9 cellular contexts compared by ENCODE assay signal in the genomic region with DNA sequence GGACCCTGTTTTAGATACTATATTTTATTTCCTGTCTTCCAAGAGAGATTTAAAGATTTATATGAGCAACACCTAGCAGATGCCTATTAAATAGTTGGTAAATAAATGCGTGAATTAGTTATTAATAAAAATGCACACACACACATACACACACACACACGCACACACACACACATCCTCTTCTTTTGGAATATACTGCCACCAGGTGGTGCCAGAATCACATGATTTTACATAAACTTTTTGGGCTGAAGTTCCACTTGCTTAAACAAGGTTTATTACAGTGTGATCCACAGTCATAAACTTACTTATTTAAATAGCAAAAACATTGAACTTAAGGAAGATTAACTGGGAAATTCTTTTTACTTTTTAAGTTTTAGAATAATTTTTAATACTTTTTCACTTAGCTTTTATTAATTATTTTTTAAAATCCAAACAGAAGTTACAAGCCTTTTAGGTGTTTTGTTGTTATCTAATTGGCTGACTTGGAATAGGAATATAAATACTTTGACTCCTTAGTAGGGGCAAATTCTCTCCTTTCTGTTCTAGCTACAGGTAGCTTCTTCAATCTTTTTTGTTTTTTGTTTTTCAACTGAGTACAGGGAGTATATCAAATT. TPM values are rescaled to one million over a fixed set of nuclear protein-coding genes. Genes with fewer than 3 reads are reported as not detected.
DNase-seq lines count a peak whose midpoint lies in the region; ATAC-seq, FAIRE-seq and TF ChIP-seq lines count a peak whose summit lies in the region.
"Had no signal": no experiment of that assay in that cellular context is flagged by ENCODE, and none has a peak within 500 bp of the region (broad histone marks: within the 10 kb centered on the region; RNA-seq: fewer than 3 reads in every experiment).

No MANE protein-coding gene starts in this region.

- FAIRE-seq in HTR-8/SVneo (lab: Jason Lieb, UNC), result peak; percentile 96
- peak; percentile 83 for FAIRE-seq in islet of Langerhans (lab: Jason Lieb, UNC)

- H2AFZ ChIP-seq in PC-9, result no peak overlapping the region

- no peaks in the 10 kb centered on the region for H3F3A ChIP-seq in PC-9 (ENCODE audit: insufficient read depth, low read depth)

- peaks cover 0 to 11% of the 10 kb centered on the region in 2 donors for H3K4me1 Mint-ChIP-seq in stimulated activated naive B cell treated with anti-CD40 and anti-IgM and Interleukin-4, amounts not matched to agents 10 μg/mL and 1 μg/mL and 100 μg/mL, for 72 hours

- H3K9me3 Mint-ChIP-seq in stimulated activated naive B cell treated with anti-CD40 and anti-IgM and Interleukin-4, amounts not matched to agents 10 μg/mL and 1 μg/mL and 100 μg/mL, for 72 hours, result no peaks in the 10 kb centered on the region

- intact Hi-C loops in PC-9 (cut with micrococcal nuclease; ENCODE audit: unreplicated experiment), result loop anchor here (1.0 to 10.0 kb wide), 4 partner anchors 97 to 1268 kb away; no protein-coding TSS in a partner anchor

- ATAC-seq in stimulated activated naive B cell treated with anti-CD40 and anti-IgM and Interleukin-4, amounts not matched to agents 10 μg/mL and 1 μg/mL and 100 μg/mL, for 72 hours (replicated peaks), result peak; percentile 52 to 63
- ATAC-seq in HG02840 (IDR thresholded peaks at IDR 0.05; ENCODE audit: low FRiP score, unreplicated experiment), result no peak

- no peaks in the 10 kb centered on the region for H4K20me1 ChIP-seq in PC-9 (ENCODE audit: insufficient read depth)
- H4K20me1 ChIP-seq: BLaER1 had no signal

- in situ Hi-C loops in astrocyte of the cerebellum (cut with HindIII; ENCODE audit: low sequenced_read_pairs), result no loop called here

- H3K4me3 Mint-ChIP-seq in stimulated activated naive B cell treated with anti-CD40 and anti-IgM and Interleukin-4, amounts not matched to agents 10 μg/mL and 1 μg/mL and 100 μg/mL, for 72 hours, result no peak overlapping the region

- H3K9me2 ChIP-seq in PC-9 (ENCODE audit: insufficient read depth), result no peaks in the 10 kb centered on the region

- H3K4me1 ChIP-seq in PC-9 (replicated peaks; ENCODE audit: insufficient read depth), result no peaks in the 10 kb centered on the region
- H3K4me1 ChIP-seq: BLaER1 had no signal

- no peaks in the 10 kb centered on the region for H3K27me3 Mint-ChIP-seq in stimulated activated naive B cell treated with anti-CD40 and anti-IgM and Interleukin-4, amounts not matched to agents 10 μg/mL and 1 μg/mL and 100 μg/mL, for 72 hours

- TF ChIP-seq CTCF in PC-9 (conservative IDR thresholded peaks at IDR 0.05) (peak; percentile 79), astrocyte of the cerebellum (IDR thresholded peaks at IDR 0.05; ENCODE audit: low read depth, low read length, missing control alignments) (peak; percentile 64)

- CTCF ChIA-PET in PC-9 (lab: Charles Lee), result interaction anchor here (0.8 to 1.5 kb wide), 2 partner anchors 47 to 1007 kb away, joined by 3 to 6 read pairs; no protein-coding TSS in a partner anchor

- no TSS peak for BruUV-seq in PC-9 (replicated peaks; lab: Mats Ljungman, UMichigan)

- DNase-seq in NCI-H1436 (lab: John Stamatoyannopoulos, UW), result peak; percentile 6
- DNase-seq in NCI-H1436 treated with DMSO at 0.1 percent for 48 hours (lab: John Stamatoyannopoulos, UW), result no peak
- DNase-seq in HTR-8/SVneo (ENCODE audit: insufficient read length, low spot score), result peak; percentile 85
- DNase-seq in PC-9, result peak; percentile 40 to 65
- peak; percentile 82 for DNase-seq in astrocyte of the cerebellum (ENCODE audit: low read depth)
- DNase-seq in stimulated activated naive B cell treated with anti-CD40 and anti-IgM and Interleukin-4, amounts not matched to agents 10 μg/mL and 1 μg/mL and 100 μg/mL, for 72 hours, result peak; percentile 47

- no peaks in the 10 kb centered on the region for H3K9me3 ChIP-seq in PC-9 (ENCODE audit: insufficient read depth, low read depth)
- H3K9me3 ChIP-seq: BLaER1 had no signal

- H3K27ac ChIP-seq in PC-9, result no peak overlapping the region
- H3K27ac ChIP-seq: BLaER1 had no signal

- H3K4me3 ChIP-seq in PC-9 (no peak overlapping the region), astrocyte of the cerebellum (ENCODE audit: low read depth, low read length) (no peak overlapping the region)
- H3K4me3 ChIP-seq: BLaER1 had no signal

- H3K36me3 Mint-ChIP-seq in stimulated activated naive B cell treated with anti-CD40 and anti-IgM and Interleukin-4, amounts not matched to agents 10 μg/mL and 1 μg/mL and 100 μg/mL, for 72 hours, result peaks cover 8 to 18% of the 10 kb centered on the region in 2 donors

- H3K27ac Mint-ChIP-seq in stimulated activated naive B cell treated with anti-CD40 and anti-IgM and Interleukin-4, amounts not matched to agents 10 μg/mL and 1 μg/mL and 100 μg/mL, for 72 hours, result no peak overlapping the region

- no peaks in the 10 kb centered on the region for H3K27me3 ChIP-seq in PC-9 (ENCODE audit: insufficient read depth, low read depth)
- H3K27me3 ChIP-seq: BLaER1 had no signal

- H3K36me3 ChIP-seq in PC-9 (ENCODE audit: low read depth), result 0 out of 2 replicates have a peak, but pooled peaks cover 3% of the 10 kb centered on the region

- H3K4me2 ChIP-seq in PC-9, result no peak overlapping the region
- H3K4me2 ChIP-seq: BLaER1 had no signal

- POLR2A ChIA-PET in PC-9 (lab: Charles Lee; ENCODE audit: unreplicated experiment), result interaction anchor here (0.7 kb wide), 1 partner anchor 89 kb away, joined by 4 read pairs; no protein-coding TSS in a partner anchor

- no peaks in the 10 kb centered on the region for H3K79me2 ChIP-seq in PC-9 (ENCODE audit: low read depth)

RNA-seq across cellular contexts. Expression of a gene that starts 17.5 kb away (rescaled TPM):
- 29.9 and 30.8 TPM in 2 replicates for total RNA-seq in PC-9 (2021)

RNA-seq across cellular contexts. Expression of a gene that starts 20.7 kb away (rescaled TPM):
- 18.9 and 19.2 TPM in 2 replicates for total RNA-seq in PC-9 (2021)
